In genomic region chr10:132690401-132690800, GRCh38 we compare ENCODE assay signal across 18 cellular contexts.
"Had no signal": no experiment of that assay in that cellular context is flagged by ENCODE, and none has a peak within 500 bp of the region (broad histone marks: within the 10 kb centered on the region; RNA-seq: fewer than 3 reads in every experiment).

No MANE protein-coding gene starts in this region.

- H3K36me3 ChIP-seq: breast epithelium had no signal

- DNase-seq: activated naive CD4-positive, alpha-beta T cell; activated naive CD8-positive, alpha-beta T cell treated with anti-CD3 and anti-CD28 coated beads, Interleukin-2, amount 10 ng/mL, durations not matched to agents 7 days and 5 days; activated T-cell treated with anti-CD3 and anti-CD28 coated beads, Interleukin-2, amount 50 U/mL, for 1 hour; amniotic stem cell; effector CD4-positive, alpha-beta T cell; erythroblast; foreskin fibroblast; immature natural killer cell; mesenchymal stem cell; nephron progenitor cell; nucleus accumbens; stimulated activated CD4-positive, alpha-beta T cell treated with anti-CD3 and anti-CD28 coated beads, Interleukin-12 subunit alpha, Interleukin-12 subunit beta, amount 100 ng/mL, for 4 hours; stimulated activated CD4-positive, alpha-beta T cell treated with anti-CD3 and anti-CD28 coated beads, Interleukin-4, amount 100 ng/mL, for 4 hours; stimulated activated naive CD8-positive, alpha-beta T cell treated with anti-CD3 and anti-CD28 coated beads, Interleukin-15, Interleukin-2, amounts not matched to agents 100 U/mL and 50 U/mL, for 24 hours; T1000 had no signal

- H3K27me3 ChIP-seq: breast epithelium, hepatocyte had no signal

- H3K9me3 ChIP-seq: breast epithelium had no signal

- H3K4me3 ChIP-seq: breast epithelium, hepatocyte had no signal

- H3K4me1 ChIP-seq: breast epithelium had no signal

- ATAC-seq: stimulated activated naive CD8-positive, alpha-beta T cell treated with anti-CD3 and anti-CD28 coated beads, Interleukin-15, Interleukin-2, amounts not matched to agents 100 U/mL and 50 U/mL, for 24 hours; WTC11 had no signal

- H3K27ac ChIP-seq: breast epithelium, hepatocyte had no signal
